16 cellular contexts compared by ENCODE assay signal in genomic region chr6:108127826-108128225, GRCh38. TPM values are rescaled to one million over a fixed set of nuclear protein-coding genes. Genes with fewer than 3 reads are reported as not detected.
DNase-seq lines count a peak whose midpoint lies in the region; ATAC-seq and TF ChIP-seq lines count a peak whose summit lies in the region.
"Had no signal": no experiment of that assay in that cellular context is flagged by ENCODE, and none has a peak within 500 bp of the region (broad histone marks: within the 10 kb centered on the region; RNA-seq: fewer than 3 reads in every experiment).

No MANE protein-coding gene starts in this region.

- peaks cover 18% of the 10 kb centered on the region for H3K27me3 ChIP-seq in CD8-positive, alpha-beta memory T cell (ENCODE audit: insufficient read depth, low read length, poor library complexity, severe bottlenecking)

- H3K4me3 ChIP-seq in CD8-positive, alpha-beta memory T cell (ENCODE audit: low read length) = no peak overlapping the region
- H3K4me3 ChIP-seq: BLaER1 had no signal

- POLR2A ChIA-PET in CD8-positive, alpha-beta memory T cell (lab: Charles Lee) = no interaction called here

- no peaks in the 10 kb centered on the region for H3K36me3 ChIP-seq in CD8-positive, alpha-beta memory T cell (ENCODE audit: insufficient read depth, low read length)
- H3K36me3 ChIP-seq: BLaER1, WERI-Rb-1 had no signal

- peak overlapping the region; percentile 25; the same call in 1 of the 2 replicates for H3K27ac ChIP-seq in VCaP
- no peak overlapping the region for H3K27ac ChIP-seq in CD8-positive, alpha-beta memory T cell (ENCODE audit: low read depth, low read length)
- H3K27ac ChIP-seq: BLaER1, WERI-Rb-1 had no signal

- H3K9me3 ChIP-seq in CD8-positive, alpha-beta memory T cell (ENCODE audit: low read length) = no peaks in the 10 kb centered on the region
- H3K9me3 ChIP-seq: BLaER1 had no signal

- no peaks in the 10 kb centered on the region for H3K4me1 Mint-ChIP-seq in CD8-positive, alpha-beta memory T cell
- peaks cover 2% of the 10 kb centered on the region for H3K4me1 Mint-ChIP-seq in activated CD8-positive, alpha-beta memory T cell treated with anti-CD3 and anti-CD28 coated beads, Interleukin-2, amount 10 ng/mL, durations not matched to agents 7 days and 5 days

- H3K4me3 Mint-ChIP-seq in CD8-positive, alpha-beta memory T cell = no peak overlapping the region
- no peak overlapping the region for H3K4me3 Mint-ChIP-seq in activated CD8-positive, alpha-beta memory T cell treated with anti-CD3 and anti-CD28 coated beads, Interleukin-2, amount 10 ng/mL, durations not matched to agents 7 days and 5 days
- H3K4me3 Mint-ChIP-seq: IgD-negative memory B cell had no signal

- CTCF ChIA-PET in CD8-positive, alpha-beta memory T cell (lab: Charles Lee) = no interaction called here
- CTCF ChIA-PET in activated CD8-positive, alpha-beta memory T cell treated with anti-CD3 and anti-CD28 coated beads, Interleukin-2, amount 10 ng/mL, durations not matched to agents 7 days and 5 days (lab: Charles Lee) = no interaction called here

- ATAC-seq in SK-N-SH treated with all-trans-retinoic acid at 6 μM for 48 hours (no peak), GM19328 (IDR thresholded peaks at IDR 0.05; ENCODE audit: unreplicated experiment) (no peak)
- ATAC-seq in activated CD8-positive, alpha-beta memory T cell treated with anti-CD3 and anti-CD28 coated beads, Interleukin-2, amount 10 ng/mL, durations not matched to agents 7 days and 5 days = no peak

- peaks cover 59 to 80% of the 10 kb centered on the region in 2 donors for H3K27me3 Mint-ChIP-seq in CD8-positive, alpha-beta memory T cell
- peaks cover 89% of the 10 kb centered on the region for H3K27me3 Mint-ChIP-seq in activated CD8-positive, alpha-beta memory T cell treated with anti-CD3 and anti-CD28 coated beads, Interleukin-2, amount 10 ng/mL, durations not matched to agents 7 days and 5 days

- H3K36me3 Mint-ChIP-seq in CD8-positive, alpha-beta memory T cell = no peaks in the 10 kb centered on the region
- no peaks in the 10 kb centered on the region for H3K36me3 Mint-ChIP-seq in activated CD8-positive, alpha-beta memory T cell treated with anti-CD3 and anti-CD28 coated beads, Interleukin-2, amount 10 ng/mL, durations not matched to agents 7 days and 5 days
- H3K36me3 Mint-ChIP-seq: IgD-negative memory B cell had no signal

- no peak overlapping the region for H3K27ac Mint-ChIP-seq in CD8-positive, alpha-beta memory T cell
- no peak overlapping the region for H3K27ac Mint-ChIP-seq in activated CD8-positive, alpha-beta memory T cell treated with anti-CD3 and anti-CD28 coated beads, Interleukin-2, amount 10 ng/mL, durations not matched to agents 7 days and 5 days
- H3K27ac Mint-ChIP-seq: IgD-negative memory B cell had no signal

- DNase-seq in AG20443 (ENCODE audit: low spot score) (peak; percentile 41), HuH-7 (ENCODE audit: low spot score) (peak; percentile 60), islet precursor cell (peak; percentile 88)
- DNase-seq in CD8-positive, alpha-beta memory T cell = no peak
- DNase-seq in activated CD8-positive, alpha-beta memory T cell treated with anti-CD3 and anti-CD28 coated beads, Interleukin-2, amount 10 ng/mL, durations not matched to agents 7 days and 5 days = no peak
- DNase-seq: activated T-cell treated with anti-CD3 and anti-CD28 coated beads for 4 hours; amniotic stem cell; stimulated activated CD4-positive, alpha-beta T cell treated with anti-CD3 and anti-CD28 coated beads, Interleukin-2, amount 100 ng/mL, for 48 hours; stimulated activated naive CD4-positive, alpha-beta T cell; WERI-Rb-1 had no signal

- H3K9me3 Mint-ChIP-seq in CD8-positive, alpha-beta memory T cell = peaks cover 0 to 4% (median 0%) of the 10 kb centered on the region in 5 donors
- no peaks in the 10 kb centered on the region for H3K9me3 Mint-ChIP-seq in activated CD8-positive, alpha-beta memory T cell treated with anti-CD3 and anti-CD28 coated beads, Interleukin-2, amount 10 ng/mL, durations not matched to agents 7 days and 5 days (ENCODE audit: low read depth)
- H3K9me3 Mint-ChIP-seq: IgD-negative memory B cell had no signal

- no peak for TF ChIP-seq CTCF in VCaP (conservative IDR thresholded peaks at IDR 0.05)

- H3K4me1 ChIP-seq in CD8-positive, alpha-beta memory T cell (ENCODE audit: insufficient read depth, low read length) = no peaks in the 10 kb centered on the region
- H3K4me1 ChIP-seq: BLaER1 had no signal

TF ChIP-seq in SK-N-SH treated with all-trans-retinoic acid at 6 μM for 48 hours, 23 proteins besides CTCF, POLR2A, EP300 and RAD21:
- no peak for TF ChIP-seq GLIS3 (CRISPR knock-in tag; IDR thresholded peaks at IDR 0.05)
- TF ChIP-seq, protein P1, sequence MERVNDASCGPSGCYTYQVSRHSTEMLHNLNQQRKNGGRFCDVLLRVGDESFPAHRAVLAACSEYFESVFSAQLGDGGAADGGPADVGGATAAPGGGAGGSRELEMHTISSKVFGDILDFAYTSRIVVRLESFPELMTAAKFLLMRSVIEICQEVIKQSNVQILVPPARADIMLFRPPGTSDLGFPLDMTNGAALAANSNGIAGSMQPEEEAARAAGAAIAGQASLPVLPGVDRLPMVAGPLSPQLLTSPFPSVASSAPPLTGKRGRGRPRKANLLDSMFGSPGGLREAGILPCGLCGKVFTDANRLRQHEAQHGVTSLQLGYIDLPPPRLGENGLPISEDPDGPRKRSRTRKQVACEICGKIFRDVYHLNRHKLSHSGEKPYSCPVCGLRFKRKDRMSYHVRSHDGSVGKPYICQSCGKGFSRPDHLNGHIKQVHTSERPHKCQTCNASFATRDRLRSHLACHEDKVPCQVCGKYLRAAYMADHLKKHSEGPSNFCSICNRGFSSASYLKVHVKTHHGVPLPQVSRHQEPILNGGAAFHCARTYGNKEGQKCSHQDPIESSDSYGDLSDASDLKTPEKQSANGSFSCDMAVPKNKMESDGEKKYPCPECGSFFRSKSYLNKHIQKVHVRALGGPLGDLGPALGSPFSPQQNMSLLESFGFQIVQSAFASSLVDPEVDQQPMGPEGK (CRISPR knock-in tag; IDR thresholded peaks at IDR 0.05; ENCODE audit: borderline replicate concordance) = no peak
- TF ChIP-seq OSR1 (CRISPR knock-in tag; IDR thresholded peaks at IDR 0.05) = no peak

RNA-seq across cellular contexts. Expression of gene NR2E1, which starts 38.0 kb away (rescaled TPM):
- total RNA-seq in CD8-positive, alpha-beta memory T cell = not detected
- polyA plus RNA-seq in CD8-positive, alpha-beta memory T cell = not detected
- total RNA-seq in activated CD8-positive, alpha-beta memory T cell treated with anti-CD3 and anti-CD28 coated beads, Interleukin-2, amount 10 ng/mL, durations not matched to agents 7 days and 5 days = not detected
- total RNA-seq: pulmonary artery endothelial cell had no signal
- polyA plus RNA-seq: IgD-negative memory B cell had no signal

RNA-seq across cellular contexts. Expression of gene OSTM1, which starts 53.3 kb away (rescaled TPM):
- total RNA-seq in CD8-positive, alpha-beta memory T cell = 10 to 100 TPM; 26.2 to 26.4 TPM
- polyA plus RNA-seq in CD8-positive, alpha-beta memory T cell = 47.8 TPM
- 10 to 100 TPM; 22.2 to 30.5 TPM for total RNA-seq in activated CD8-positive, alpha-beta memory T cell treated with anti-CD3 and anti-CD28 coated beads, Interleukin-2, amount 10 ng/mL, durations not matched to agents 7 days and 5 days

Comparison
In these comparisons a context has a peak if more than half of its experiments do, and no peak if none do; other contexts are left out.
1. DNase-seq: peak in AG20443 (single experiment), HuH-7 (single experiment) and islet precursor cell (single experiment); none in CD8-positive, alpha-beta memory T cell (0 of 5) and activated CD8-positive, alpha-beta memory T cell treated with anti-CD3 and anti-CD28 coated beads, Interleukin-2, amount 10 ng/mL, durations not matched to agents 7 days and 5 days (single experiment).